In genomic region chr1:39657402-39657801, GRCh38 we compare ENCODE assay signal across 1 cellular context.
TF ChIP-seq lines count a peak whose summit lies in the region.

No MANE protein-coding gene starts in this region.

TF ChIP-seq in HCT116, 20 proteins besides CTCF, POLR2A, EP300 and RAD21 (continued from another document):
- no peak for TF ChIP-seq POLR2AphosphoS5 (IDR thresholded peaks at IDR 0.05; ENCODE audit: low read depth, low read length)
